In the genomic region with DNA sequence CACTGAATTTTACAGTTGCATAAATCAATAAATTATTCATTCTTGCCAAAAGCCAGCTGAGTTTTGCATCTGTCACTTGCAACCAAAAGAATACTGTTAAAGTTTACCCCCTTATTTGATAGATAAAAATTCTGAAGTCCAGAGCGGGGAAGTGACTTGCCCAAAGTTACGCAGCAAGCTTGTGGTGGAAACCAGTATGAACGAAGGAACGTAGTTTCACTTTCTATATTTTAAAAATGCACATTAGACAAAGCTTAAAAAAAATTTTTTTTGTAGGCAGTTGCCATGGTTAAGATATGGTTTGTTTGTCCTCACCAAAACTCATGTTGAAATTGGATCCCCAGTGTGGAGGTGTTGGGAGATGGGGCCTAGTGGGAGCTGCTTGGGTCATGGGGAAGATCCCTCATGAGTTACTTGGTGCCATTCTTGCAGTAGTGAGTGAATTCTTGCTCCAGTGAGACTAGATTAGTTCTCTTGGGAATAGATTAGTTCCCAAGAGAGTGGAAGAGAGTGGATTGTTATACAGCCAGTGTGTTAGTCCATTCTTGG, we compare ENCODE assay signal across 30 cellular contexts. TPM values are rescaled to one million over a fixed set of nuclear protein-coding genes. Genes with fewer than 3 reads are reported as not detected.
A peak's percentile ranks its signal among the peaks of the same experiment; 100 is the strongest.
DNase-seq lines count a peak whose midpoint lies in the region; ATAC-seq and TF ChIP-seq lines count a peak whose summit lies in the region.
"Had no signal": no experiment of that assay in that cellular context is flagged by ENCODE, and none has a peak within 500 bp of the region (broad histone marks: within the 10 kb centered on the region; RNA-seq: fewer than 3 reads in every experiment).

No MANE protein-coding gene starts in this region.

- H3K27ac Mint-ChIP-seq in activated CD8-positive, alpha-beta memory T cell treated with anti-CD3 and anti-CD28 coated beads, Interleukin-2, amount 10 ng/mL, durations not matched to agents 7 days and 5 days = no peak overlapping the region
- H3K27ac Mint-ChIP-seq in effector memory CD8-positive, alpha-beta T cell = no peak overlapping the region
- H3K27ac Mint-ChIP-seq: activated CD4-positive, alpha-beta memory T cell treated with anti-CD3 and anti-CD28 coated beads for 36 hours; neural progenitor cell had no signal

- H3K4me2 ChIP-seq in KMS-11 = peak overlapping the region; percentile 79
- 0 out of 2 replicates have a peak overlapping the region, but pooled peaks have one; percentile 4 for H3K4me2 ChIP-seq in OCI-LY7 (ENCODE audit: low read length)
- H3K4me2 ChIP-seq: neural progenitor cell, smooth muscle cell had no signal

- peaks cover 25% of the 10 kb centered on the region for H3K4me1 ChIP-seq in KMS-11 (ENCODE audit: low read depth, poor library complexity, severe bottlenecking)
- no peaks in the 10 kb centered on the region for H3K4me1 ChIP-seq in OCI-LY7 (ENCODE audit: insufficient read depth, low read length, poor library complexity, severe bottlenecking)
- H3K4me1 ChIP-seq: Caco-2, parathyroid adenoma, right atrium auricular region had no signal

- no peaks in the 10 kb centered on the region for H3K9me2 ChIP-seq in OCI-LY7 (ENCODE audit: insufficient read depth, low read length)

- no peaks in the 10 kb centered on the region for H4K20me1 ChIP-seq in KMS-11 (ENCODE audit: insufficient read depth)
- no peaks in the 10 kb centered on the region for H4K20me1 ChIP-seq in OCI-LY7 (ENCODE audit: insufficient read depth, low read length)

- no peaks in the 10 kb centered on the region for H3K79me2 ChIP-seq in KMS-11 (ENCODE audit: insufficient read depth, low read depth)
- H3K79me2 ChIP-seq in OCI-LY7 (ENCODE audit: insufficient read depth, low read depth, low read length) = no peaks in the 10 kb centered on the region
- H3K79me2 ChIP-seq: parathyroid adenoma had no signal

- H3K4me3 ChIP-seq in KMS-11 (IDR thresholded peaks at IDR 0.05; ENCODE audit: insufficient read depth, low read depth, low read length) = no peak overlapping the region
- no peak overlapping the region for H3K4me3 ChIP-seq in OCI-LY7 (ENCODE audit: low read depth, low read length, poor library complexity, severe bottlenecking)
- H3K4me3 ChIP-seq: body of pancreas, dorsolateral prefrontal cortex, neural progenitor cell, right atrium auricular region, smooth muscle cell had no signal

- H2AFZ ChIP-seq in KMS-11 (ENCODE audit: low read depth) (peak overlapping the region; percentile 48; the same call in 1 of the 2 replicates), OCI-LY7 (ENCODE audit: low read length) (no peak overlapping the region)
- H2AFZ ChIP-seq: neural progenitor cell, parathyroid adenoma had no signal

- ATAC-seq in activated CD8-positive, alpha-beta memory T cell treated with anti-CD3 and anti-CD28 coated beads, Interleukin-2, amount 10 ng/mL, durations not matched to agents 7 days and 5 days = peak; percentile 47
- no peak for ATAC-seq in effector memory CD8-positive, alpha-beta T cell (replicated peaks)
- no peak for ATAC-seq in HG02938 (IDR thresholded peaks at IDR 0.05; ENCODE audit: unreplicated experiment)
- ATAC-seq in GM18520 (IDR thresholded peaks at IDR 0.05; ENCODE audit: unreplicated experiment) = no peak
- ATAC-seq: body of pancreas, HCT116 had no signal

- H3K27me3 ChIP-seq in KMS-11 (ENCODE audit: insufficient read depth, low read depth) = no peaks in the 10 kb centered on the region
- H3K27me3 ChIP-seq: body of pancreas, right atrium auricular region had no signal

- peak overlapping the region; percentile 33; the same call in 1 of the 2 replicates for H3K9ac ChIP-seq in KMS-11
- H3K9ac ChIP-seq: neural progenitor cell, parathyroid adenoma had no signal

- CTCF ChIA-PET in activated CD8-positive, alpha-beta memory T cell treated with anti-CD3 and anti-CD28 coated beads, Interleukin-2, amount 10 ng/mL, durations not matched to agents 7 days and 5 days (lab: Charles Lee) = no interaction called here
- CTCF ChIA-PET in OCI-LY7 (lab: Charles Lee; ENCODE audit: unreplicated experiment) = no interaction called here

- H3K9me3 ChIP-seq in OCI-LY7 (ENCODE audit: low read length) = no peaks in the 10 kb centered on the region
- H3K9me3 ChIP-seq: body of pancreas, Caco-2, right atrium auricular region had no signal

- no peaks in the 10 kb centered on the region for H3K36me3 Mint-ChIP-seq in activated CD8-positive, alpha-beta memory T cell treated with anti-CD3 and anti-CD28 coated beads, Interleukin-2, amount 10 ng/mL, durations not matched to agents 7 days and 5 days
- H3K36me3 Mint-ChIP-seq in effector memory CD8-positive, alpha-beta T cell (ENCODE audit: insufficient read depth) = no peaks in the 10 kb centered on the region
- H3K36me3 Mint-ChIP-seq: activated CD4-positive, alpha-beta memory T cell treated with anti-CD3 and anti-CD28 coated beads for 36 hours; neural progenitor cell had no signal

- H3K27me3 Mint-ChIP-seq in activated CD8-positive, alpha-beta memory T cell treated with anti-CD3 and anti-CD28 coated beads, Interleukin-2, amount 10 ng/mL, durations not matched to agents 7 days and 5 days = peaks cover 3% of the 10 kb centered on the region
- H3K27me3 Mint-ChIP-seq in effector memory CD8-positive, alpha-beta T cell = peaks cover 13 to 29% of the 10 kb centered on the region in 2 donors
- H3K27me3 Mint-ChIP-seq: activated CD4-positive, alpha-beta memory T cell treated with anti-CD3 and anti-CD28 coated beads for 36 hours had no signal

- BruUV-seq in OCI-LY7 (replicated peaks; lab: Mats Ljungman, UMichigan) = no TSS peak

- peaks cover 8% of the 10 kb centered on the region for H3K4me1 Mint-ChIP-seq in activated CD8-positive, alpha-beta memory T cell treated with anti-CD3 and anti-CD28 coated beads, Interleukin-2, amount 10 ng/mL, durations not matched to agents 7 days and 5 days
- H3K4me1 Mint-ChIP-seq in effector memory CD8-positive, alpha-beta T cell (ENCODE audit: low read depth in 2 of 2) = peaks cover 4 to 11% of the 10 kb centered on the region in 2 donors

- intact Hi-C loops in OCI-LY7 (cut with micrococcal nuclease; ENCODE audit: unreplicated experiment) = no loop called here

- POLR2A ChIA-PET in OCI-LY7 (lab: Charles Lee) = interaction anchor here (0.6 kb wide), 1 partner anchor 772 kb away, joined by 3 read pairs; no protein-coding TSS in a partner anchor

- peak overlapping the region; percentile 60 for H3K27ac ChIP-seq in KMS-11
- no peak overlapping the region for H3K27ac ChIP-seq in OCI-LY7 (ENCODE audit: low read depth, low read length, poor library complexity, severe bottlenecking)
- H3K27ac ChIP-seq: body of pancreas, dorsolateral prefrontal cortex, neural progenitor cell, parathyroid adenoma, right atrium auricular region had no signal

- H3K4me3 Mint-ChIP-seq in activated CD8-positive, alpha-beta memory T cell treated with anti-CD3 and anti-CD28 coated beads, Interleukin-2, amount 10 ng/mL, durations not matched to agents 7 days and 5 days = peak overlapping the region; percentile 36
- peak overlapping the region; percentile 51 to 61 for H3K4me3 Mint-ChIP-seq in effector memory CD8-positive, alpha-beta T cell
- H3K4me3 Mint-ChIP-seq: activated CD4-positive, alpha-beta memory T cell treated with anti-CD3 and anti-CD28 coated beads for 36 hours had no signal

- H3K9me3 Mint-ChIP-seq in activated CD8-positive, alpha-beta memory T cell treated with anti-CD3 and anti-CD28 coated beads, Interleukin-2, amount 10 ng/mL, durations not matched to agents 7 days and 5 days (ENCODE audit: low read depth) = no peaks in the 10 kb centered on the region
- peaks cover 0 to 3% of the 10 kb centered on the region in 2 donors for H3K9me3 Mint-ChIP-seq in effector memory CD8-positive, alpha-beta T cell
- H3K9me3 Mint-ChIP-seq: activated CD4-positive, alpha-beta memory T cell treated with anti-CD3 and anti-CD28 coated beads for 36 hours; neural progenitor cell had no signal

- no peak for TF ChIP-seq CTCF in KMS-11 (conservative IDR thresholded peaks at IDR 0.05; ENCODE audit: low read depth, low read length)
- no peak for TF ChIP-seq CTCF in OCI-LY7 (conservative IDR thresholded peaks at IDR 0.05; ENCODE audit: low read length)

- no peak for DNase-seq in activated CD8-positive, alpha-beta memory T cell treated with anti-CD3 and anti-CD28 coated beads, Interleukin-2, amount 10 ng/mL, durations not matched to agents 7 days and 5 days
- no peak for DNase-seq in activated CD8-positive, alpha-beta memory T cell treated with anti-CD3 and anti-CD28 coated beads, Interleukin-2, amount 50 U/mL, for 48 hours
- DNase-seq in OCI-LY7 (ENCODE audit: low spot score) = no peak
- DNase-seq in effector memory CD8-positive, alpha-beta T cell = no peak
- no peak for DNase-seq in stimulated activated CD4-positive, alpha-beta T cell treated with anti-CD3 and anti-CD28 coated beads, Interleukin-2, amount 100 ng/mL, for 48 hours
- DNase-seq: ACHN; activated CD4-positive, alpha-beta memory T cell treated with anti-CD3 and anti-CD28 coated beads for 36 hours; activated effector memory CD4-positive, alpha-beta T cell treated with anti-CD3 and anti-CD28 coated beads, Interleukin-2, amount 50 U/mL, for 16 hours; body of pancreas; Caco-2; cerebellar nuclear complex; DMS79; dorsolateral prefrontal cortex; GF-D8; hippocampal formation; KG1; NCI-H1694 treated with DMSO at 0.1 percent for 48 hours; NCI-H526 treated with DMSO at 0.1 percent for 48 hours; SHP77 treated with DMSO at 0.1 percent for 48 hours; stimulated activated CD4-positive, alpha-beta T cell treated with anti-CD3 and anti-CD28 coated beads, Interleukin-1b, Interleukin-23, amount 100 ng/mL, for 48 hours; trophoblast cell had no signal

- H3K36me3 ChIP-seq in KMS-11 (ENCODE audit: insufficient read depth) (no peaks in the 10 kb centered on the region), OCI-LY7 (ENCODE audit: insufficient read depth, low read length) (no peaks in the 10 kb centered on the region)
- H3K36me3 ChIP-seq: neural progenitor cell, right atrium auricular region had no signal

RNA-seq across cellular contexts. Expression of a gene that starts 46.3 kb away (rescaled TPM):
- total RNA-seq in activated CD8-positive, alpha-beta memory T cell treated with anti-CD3 and anti-CD28 coated beads, Interleukin-2, amount 10 ng/mL, durations not matched to agents 7 days and 5 days = not detected
- total RNA-seq in OCI-LY7 (2014; rRNA removed; shearing (Covaris generic)) = not detected in 2 replicates
- total RNA-seq in OCI-LY7 (2022) = not detected in 2 replicates
- total RNA-seq: activated CD4-positive, alpha-beta memory T cell treated with anti-CD3 and anti-CD28 coated beads for 36 hours; Caco-2; fibroblast of lung had no signal
